ENCODE assay signal across 12 cellular contexts in the genomic region with DNA sequence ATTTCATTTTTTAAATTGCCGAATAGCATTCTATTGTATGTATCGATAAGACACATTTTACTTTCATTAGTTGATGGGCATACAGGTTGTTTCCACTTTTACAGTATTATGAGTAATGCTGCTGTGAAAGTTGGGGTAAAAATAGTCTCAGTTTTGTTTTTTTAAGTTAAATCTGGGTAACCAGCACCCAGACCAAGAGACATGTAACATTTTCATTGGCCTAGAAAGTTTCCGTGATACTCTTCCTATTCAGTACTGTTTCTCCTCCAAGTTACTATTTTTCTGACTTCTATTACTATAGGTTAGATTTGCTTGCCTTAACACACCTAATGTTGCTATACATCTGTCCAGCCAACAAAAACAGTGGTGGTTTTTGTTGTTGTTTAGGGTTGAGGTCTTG. TPM values are rescaled to one million over a fixed set of nuclear protein-coding genes. Genes with fewer than 3 reads are reported as not detected.
DNase-seq lines count a peak whose midpoint lies in the region; ATAC-seq and TF ChIP-seq lines count a peak whose summit lies in the region.
"Had no signal": no experiment of that assay in that cellular context is flagged by ENCODE, and none has a peak within 500 bp of the region (broad histone marks: within the 10 kb centered on the region; RNA-seq: fewer than 3 reads in every experiment).

No MANE protein-coding gene starts in this region.

- no peak for TF ChIP-seq CTCF in WTC11 (IDR thresholded peaks at IDR 0.05)
- no peak for TF ChIP-seq CTCF in sigmoid colon (IDR thresholded peaks at IDR 0.05)

- H3K4me3 Mint-ChIP-seq in activated T-cell treated with anti-CD3 and anti-CD28 coated beads, Interleukin-2, amount 50 U/mL, for 72 hours = peak overlapping the region; percentile 23 to 44
- H3K4me3 Mint-ChIP-seq in WTC11 = no peak overlapping the region

- TF ChIP-seq EP300 in sigmoid colon (IDR thresholded peaks at IDR 0.05) = no peak

- H3K27ac ChIP-seq in sigmoid colon = no peak overlapping the region

- ATAC-seq in activated T-cell treated with anti-CD3 and anti-CD28 coated beads, Interleukin-2, amount 50 U/mL, for 72 hours (replicated peaks in 1 of 2) = peak; percentile 28 to 43
- ATAC-seq in HG02642 (IDR thresholded peaks at IDR 0.05; ENCODE audit: poor library complexity, unreplicated experiment) = peak; percentile 55
- ATAC-seq in WTC11 = no peak

- H3K36me3 Mint-ChIP-seq in activated T-cell treated with anti-CD3 and anti-CD28 coated beads, Interleukin-2, amount 50 U/mL, for 72 hours (ENCODE audit: insufficient read depth in 2 of 2) = peaks cover 3 to 15% of the 10 kb centered on the region in 2 donors
- peaks cover 15% of the 10 kb centered on the region for H3K36me3 Mint-ChIP-seq in WTC11

- no peaks in the 10 kb centered on the region for H3K9me3 Mint-ChIP-seq in activated T-cell treated with anti-CD3 and anti-CD28 coated beads, Interleukin-2, amount 50 U/mL, for 72 hours
- no peaks in the 10 kb centered on the region for H3K9me3 Mint-ChIP-seq in WTC11

- no peaks in the 10 kb centered on the region for H3K27me3 Mint-ChIP-seq in activated T-cell treated with anti-CD3 and anti-CD28 coated beads, Interleukin-2, amount 50 U/mL, for 72 hours (ENCODE audit: low read depth)
- no peaks in the 10 kb centered on the region for H3K27me3 Mint-ChIP-seq in WTC11 (ENCODE audit: low read depth)

- H3K4me1 ChIP-seq in sigmoid colon = peaks cover 0 to 54% (median 35%) of the 10 kb centered on the region in 4 donors

- TF ChIP-seq POLR2A in sigmoid colon (IDR thresholded peaks at IDR 0.05) = no peak

- CTCF ChIA-PET in WTC11 (lab: Charles Lee) = no interaction called here

- H3K9me3 ChIP-seq in sigmoid colon = no peaks in the 10 kb centered on the region

- POLR2A ChIA-PET in WTC11 (lab: Charles Lee) = no interaction called here

- 91 to 93% methylated on average over 3 of the region's 3 CpGs for WGBS in sigmoid colon, 2 donors

- H3K27ac Mint-ChIP-seq in activated T-cell treated with anti-CD3 and anti-CD28 coated beads, Interleukin-2, amount 50 U/mL, for 72 hours = peak overlapping the region; percentile 64
- peak overlapping the region; percentile 76 for H3K27ac Mint-ChIP-seq in WTC11

- no peak for DNase-seq in activated T-cell treated with anti-CD3 and anti-CD28 coated beads, Interleukin-2, amount 50 U/mL, for 72 hours
- no peak for DNase-seq in activated T-cell treated with anti-CD3 and anti-CD28 coated beads for 4 hours
- no peak for DNase-seq in WTC11 (ENCODE audit: low spot score)
- peak; percentile 9 for DNase-seq in stromal cell of bone marrow (ENCODE audit: low read depth)
- DNase-seq in dedifferentiated amniotic fluid mesenchymal stem cell (ENCODE audit: extremely low spot score) = no peak
- no peak for DNase-seq in NCI-H774 (lab: John Stamatoyannopoulos, UW)
- DNase-seq in sigmoid colon = no peak
- DNase-seq: ACHN, kidney glomerular epithelial cell, NCI-H524, SW 1271 had no signal

- H3K27me3 ChIP-seq in sigmoid colon = no peaks in the 10 kb centered on the region

- peaks cover 68% of the 10 kb centered on the region for H3K4me1 Mint-ChIP-seq in activated T-cell treated with anti-CD3 and anti-CD28 coated beads, Interleukin-2, amount 50 U/mL, for 72 hours (ENCODE audit: low read depth)
- H3K4me1 Mint-ChIP-seq in WTC11 = peaks cover 36% of the 10 kb centered on the region

- no peak overlapping the region for H3K4me3 ChIP-seq in sigmoid colon

- H3K36me3 ChIP-seq in sigmoid colon = no peaks in the 10 kb centered on the region

- intact Hi-C loops in sigmoid colon (cut with DNase I) = no loop called here

TF ChIP-seq in WTC11, 78 proteins besides CTCF, POLR2A, EP300 and RAD21:
- TF ChIP-seq GTF2I (CRISPR knock-in tag; conservative IDR thresholded peaks at IDR 0.05) = no peak
- TF ChIP-seq, protein P1, sequence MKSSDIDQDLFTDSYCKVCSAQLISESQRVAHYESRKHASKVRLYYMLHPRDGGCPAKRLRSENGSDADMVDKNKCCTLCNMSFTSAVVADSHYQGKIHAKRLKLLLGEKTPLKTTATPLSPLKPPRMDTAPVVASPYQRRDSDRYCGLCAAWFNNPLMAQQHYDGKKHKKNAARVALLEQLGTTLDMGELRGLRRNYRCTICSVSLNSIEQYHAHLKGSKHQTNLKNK (CRISPR knock-in tag; IDR thresholded peaks at IDR 0.05) = no peak

RNA-seq across cellular contexts. Expression of a gene that starts 12.3 kb away (rescaled TPM):
- total RNA-seq in activated T-cell treated with anti-CD3 and anti-CD28 coated beads, Interleukin-2, amount 50 U/mL, for 72 hours = 100 to 1,000 TPM; 122 to 125 TPM
- 212 to 226 TPM (median 215 TPM) in 3 replicates for total RNA-seq in WTC11 (2021)
- 100 to 1,000 TPM; 121 to 180 (median 145) TPM for total RNA-seq in sigmoid colon
- 10 to 100 TPM; 21.3 to 34.3 (median 27.6) TPM for polyA plus RNA-seq in sigmoid colon
